Comparison of ENCODE assay signal across 25 cellular contexts in genomic region chr20:15799871-15800270, GRCh38.
DNase-seq lines count a peak whose midpoint lies in the region; ATAC-seq and TF ChIP-seq lines count a peak whose summit lies in the region.
"Had no signal": no experiment of that assay in that cellular context is flagged by ENCODE, and none has a peak within 500 bp of the region (broad histone marks: within the 10 kb centered on the region; RNA-seq: fewer than 3 reads in every experiment).

No MANE protein-coding gene starts in this region.

- no peak for TF ChIP-seq CTCF in foreskin keratinocyte (conservative IDR thresholded peaks at IDR 0.05)

- ATAC-seq in foreskin keratinocyte (peak; percentile 42), HG03442 (IDR thresholded peaks at IDR 0.05; ENCODE audit: unreplicated experiment) (no peak), GM21381 (IDR thresholded peaks at IDR 0.05; ENCODE audit: unreplicated experiment) (no peak)
- ATAC-seq: naive thymus-derived CD8-positive, alpha-beta T cell; Panc1 had no signal

- no peaks in the 10 kb centered on the region for H3K27me3 ChIP-seq in foreskin keratinocyte
- H3K27me3 ChIP-seq: vagina had no signal

- no peak overlapping the region for H3K27ac ChIP-seq in foreskin keratinocyte
- H3K27ac ChIP-seq: vagina had no signal

- no peaks in the 10 kb centered on the region for H3K4me1 ChIP-seq in foreskin keratinocyte
- H3K4me1 ChIP-seq: vagina had no signal

- peak; percentile 34 for DNase-seq in EL
- peak; percentile 64 for DNase-seq in MV-4-11 (lab: John Stamatoyannopoulos, UW)
- DNase-seq in brain pericyte (ENCODE audit: low read depth, low spot score) = peak; percentile 5
- DNase-seq in foreskin keratinocyte = peak in 1 of 2 donors; percentile 55
- DNase-seq in NCI-H526 (lab: John Stamatoyannopoulos, UW) = no peak
- no peak for DNase-seq in DMS 273 treated with DMSO at 0.1 percent for 48 hours (lab: John Stamatoyannopoulos, UW)
- DNase-seq: activated CD4-positive, alpha-beta T cell treated with anti-CD3 and anti-CD28 coated beads for 4 hours; activated CD8-positive, alpha-beta memory T cell treated with anti-CD3 and anti-CD28 coated beads, Interleukin-2, amount 50 U/mL, for 4 hours; activated effector memory CD4-positive, alpha-beta T cell treated with anti-CD3 and anti-CD28 coated beads, Interleukin-2, amount 50 U/mL, for 16 hours; amniotic stem cell; COR-L47; endodermal cell; glutamatergic neuron; Karpas-422; naive thymus-derived CD8-positive, alpha-beta T cell; NCI-H1436; NCI-H2171 treated with DMSO at 0.1 percent for 48 hours; NCI-H748 treated with DMSO at 0.1 percent for 48 hours; posterior cingulate gyrus; stimulated activated CD4-positive, alpha-beta T cell treated with anti-CD3 and anti-CD28 coated beads, Interleukin-4, amount 100 ng/mL, for 4 hours; substantia nigra had no signal

Comparison
In these comparisons a context has a peak if more than half of its experiments do, and no peak if none do; other contexts are left out.
1. DNase-seq: peak in EL (single experiment), MV-4-11 (single experiment) and brain pericyte (single experiment); none in NCI-H526 (0 of 2) and DMS 273 treated with DMSO at 0.1 percent for 48 hours (single experiment).